1 cellular context compared by ENCODE assay signal in the genomic region with DNA sequence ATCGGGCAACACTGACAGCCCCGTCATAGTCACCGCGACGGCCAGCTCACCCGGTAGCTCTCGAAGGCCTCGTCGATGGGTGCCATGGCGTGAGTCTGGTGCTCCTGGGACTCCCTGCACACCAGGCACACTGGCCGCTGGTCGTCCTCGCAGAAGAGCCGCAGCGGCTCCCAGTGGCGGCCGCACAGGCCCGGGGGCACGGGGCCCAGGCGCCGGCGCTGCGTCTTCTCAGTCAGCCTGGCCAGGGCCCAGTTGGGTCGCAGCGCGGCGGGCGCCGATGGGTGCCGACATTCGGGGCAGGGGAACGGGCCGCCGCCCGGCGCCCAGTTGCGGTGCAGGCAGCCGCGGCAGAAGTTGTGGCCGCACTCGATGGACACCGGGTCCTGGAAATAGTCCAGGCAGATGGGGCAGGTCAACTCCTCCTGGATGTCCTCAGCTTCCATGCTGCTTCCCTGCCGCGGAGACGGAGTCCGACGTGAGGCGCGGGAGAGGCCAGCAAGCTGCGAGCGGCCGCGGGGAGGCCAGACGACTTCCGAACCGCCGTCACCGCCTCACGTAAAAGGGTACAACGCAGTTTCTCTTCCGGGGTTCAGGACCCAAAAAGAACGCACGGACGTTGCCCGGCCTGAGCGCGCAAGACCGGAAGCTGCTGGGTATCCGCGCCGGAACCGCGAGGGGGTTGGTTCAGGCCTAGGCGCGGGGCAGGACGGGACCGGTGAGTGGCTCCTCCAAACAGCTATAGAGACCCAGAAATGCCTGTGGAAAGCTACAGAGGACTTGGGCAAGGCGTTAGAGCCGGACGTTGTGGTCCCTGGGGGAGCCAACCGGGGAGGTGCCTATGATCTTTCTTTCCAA.
TF ChIP-seq lines count a peak whose summit lies in the region.

A gene with protein sequence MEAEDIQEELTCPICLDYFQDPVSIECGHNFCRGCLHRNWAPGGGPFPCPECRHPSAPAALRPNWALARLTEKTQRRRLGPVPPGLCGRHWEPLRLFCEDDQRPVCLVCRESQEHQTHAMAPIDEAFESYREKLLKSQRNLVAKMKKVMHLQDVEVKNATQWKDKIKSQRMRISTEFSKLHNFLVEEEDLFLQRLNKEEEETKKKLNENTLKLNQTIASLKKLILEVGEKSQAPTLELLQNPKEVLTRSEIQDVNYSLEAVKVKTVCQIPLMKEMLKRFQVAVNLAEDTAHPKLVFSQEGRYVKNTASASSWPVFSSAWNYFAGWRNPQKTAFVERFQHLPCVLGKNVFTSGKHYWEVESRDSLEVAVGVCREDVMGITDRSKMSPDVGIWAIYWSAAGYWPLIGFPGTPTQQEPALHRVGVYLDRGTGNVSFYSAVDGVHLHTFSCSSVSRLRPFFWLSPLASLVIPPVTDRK (minus strand): TSS at position 572 of the 855 bp plus-strand sequence. CDS start 129 bp downstream, at position 443.

TF ChIP-seq in HEK293, 187 proteins besides CTCF, POLR2A, EP300 and RAD21 (continued from another document):
- TF ChIP-seq, protein P1, sequence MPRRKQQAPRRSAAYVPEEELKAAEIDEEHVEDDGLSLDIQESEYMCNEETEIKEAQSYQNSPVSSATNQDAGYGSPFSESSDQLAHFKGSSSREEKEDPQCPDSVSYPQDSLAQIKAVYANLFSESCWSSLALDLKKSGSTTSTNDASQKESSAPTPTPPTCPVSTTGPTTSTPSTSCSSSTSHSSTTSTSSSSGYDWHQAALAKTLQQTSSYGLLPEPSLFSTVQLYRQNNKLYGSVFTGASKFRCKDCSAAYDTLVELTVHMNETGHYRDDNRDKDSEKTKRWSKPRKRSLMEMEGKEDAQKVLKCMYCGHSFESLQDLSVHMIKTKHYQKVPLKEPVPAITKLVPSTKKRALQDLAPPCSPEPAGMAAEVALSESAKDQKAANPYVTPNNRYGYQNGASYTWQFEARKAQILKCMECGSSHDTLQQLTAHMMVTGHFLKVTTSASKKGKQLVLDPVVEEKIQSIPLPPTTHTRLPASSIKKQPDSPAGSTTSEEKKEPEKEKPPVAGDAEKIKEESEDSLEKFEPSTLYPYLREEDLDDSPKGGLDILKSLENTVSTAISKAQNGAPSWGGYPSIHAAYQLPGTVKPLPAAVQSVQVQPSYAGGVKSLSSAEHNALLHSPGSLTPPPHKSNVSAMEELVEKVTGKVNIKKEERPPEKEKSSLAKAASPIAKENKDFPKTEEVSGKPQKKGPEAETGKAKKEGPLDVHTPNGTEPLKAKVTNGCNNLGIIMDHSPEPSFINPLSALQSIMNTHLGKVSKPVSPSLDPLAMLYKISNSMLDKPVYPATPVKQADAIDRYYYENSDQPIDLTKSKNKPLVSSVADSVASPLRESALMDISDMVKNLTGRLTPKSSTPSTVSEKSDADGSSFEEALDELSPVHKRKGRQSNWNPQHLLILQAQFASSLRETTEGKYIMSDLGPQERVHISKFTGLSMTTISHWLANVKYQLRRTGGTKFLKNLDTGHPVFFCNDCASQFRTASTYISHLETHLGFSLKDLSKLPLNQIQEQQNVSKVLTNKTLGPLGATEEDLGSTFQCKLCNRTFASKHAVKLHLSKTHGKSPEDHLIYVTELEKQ (tag by site-specific recombination; IDR thresholded peaks at IDR 0.05; ENCODE audit: borderline replicate concordance): no peak
- TF ChIP-seq, protein P2, sequence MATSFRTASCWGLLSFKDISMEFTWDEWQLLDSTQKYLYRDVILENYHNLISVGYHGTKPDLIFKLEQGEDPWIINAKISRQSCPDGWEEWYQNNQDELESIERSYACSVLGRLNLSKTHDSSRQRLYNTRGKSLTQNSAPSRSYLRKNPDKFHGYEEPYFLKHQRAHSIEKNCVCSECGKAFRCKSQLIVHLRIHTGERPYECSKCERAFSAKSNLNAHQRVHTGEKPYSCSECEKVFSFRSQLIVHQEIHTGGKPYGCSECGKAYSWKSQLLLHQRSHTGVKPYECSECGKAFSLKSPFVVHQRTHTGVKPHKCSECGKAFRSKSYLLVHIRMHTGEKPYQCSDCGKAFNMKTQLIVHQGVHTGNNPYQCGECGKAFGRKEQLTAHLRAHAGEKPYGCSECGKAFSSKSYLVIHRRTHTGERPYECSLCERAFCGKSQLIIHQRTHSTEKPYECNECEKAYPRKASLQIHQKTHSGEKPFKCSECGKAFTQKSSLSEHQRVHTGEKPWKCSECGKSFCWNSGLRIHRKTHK (tag by site-specific recombination; IDR thresholded peaks at IDR 0.05): no peak
- TF ChIP-seq ZNF529 (tag by site-specific recombination; IDR thresholded peaks at IDR 0.05; ENCODE audit: insufficient replicate concordance): no peak
- TF ChIP-seq MYNN (tag by site-specific recombination; IDR thresholded peaks at IDR 0.05; ENCODE audit: borderline replicate concordance): no peak
- TF ChIP-seq, protein P3, sequence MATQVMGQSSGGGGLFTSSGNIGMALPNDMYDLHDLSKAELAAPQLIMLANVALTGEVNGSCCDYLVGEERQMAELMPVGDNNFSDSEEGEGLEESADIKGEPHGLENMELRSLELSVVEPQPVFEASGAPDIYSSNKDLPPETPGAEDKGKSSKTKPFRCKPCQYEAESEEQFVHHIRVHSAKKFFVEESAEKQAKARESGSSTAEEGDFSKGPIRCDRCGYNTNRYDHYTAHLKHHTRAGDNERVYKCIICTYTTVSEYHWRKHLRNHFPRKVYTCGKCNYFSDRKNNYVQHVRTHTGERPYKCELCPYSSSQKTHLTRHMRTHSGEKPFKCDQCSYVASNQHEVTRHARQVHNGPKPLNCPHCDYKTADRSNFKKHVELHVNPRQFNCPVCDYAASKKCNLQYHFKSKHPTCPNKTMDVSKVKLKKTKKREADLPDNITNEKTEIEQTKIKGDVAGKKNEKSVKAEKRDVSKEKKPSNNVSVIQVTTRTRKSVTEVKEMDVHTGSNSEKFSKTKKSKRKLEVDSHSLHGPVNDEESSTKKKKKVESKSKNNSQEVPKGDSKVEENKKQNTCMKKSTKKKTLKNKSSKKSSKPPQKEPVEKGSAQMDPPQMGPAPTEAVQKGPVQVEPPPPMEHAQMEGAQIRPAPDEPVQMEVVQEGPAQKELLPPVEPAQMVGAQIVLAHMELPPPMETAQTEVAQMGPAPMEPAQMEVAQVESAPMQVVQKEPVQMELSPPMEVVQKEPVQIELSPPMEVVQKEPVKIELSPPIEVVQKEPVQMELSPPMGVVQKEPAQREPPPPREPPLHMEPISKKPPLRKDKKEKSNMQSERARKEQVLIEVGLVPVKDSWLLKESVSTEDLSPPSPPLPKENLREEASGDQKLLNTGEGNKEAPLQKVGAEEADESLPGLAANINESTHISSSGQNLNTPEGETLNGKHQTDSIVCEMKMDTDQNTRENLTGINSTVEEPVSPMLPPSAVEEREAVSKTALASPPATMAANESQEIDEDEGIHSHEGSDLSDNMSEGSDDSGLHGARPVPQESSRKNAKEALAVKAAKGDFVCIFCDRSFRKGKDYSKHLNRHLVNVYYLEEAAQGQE (tag by site-specific recombination; IDR thresholded peaks at IDR 0.05): 0 out of 2 replicates have a peak, but pooled peaks have one; percentile 11
- no peak for TF ChIP-seq ZNF292 (tag by site-specific recombination; IDR thresholded peaks at IDR 0.05; ENCODE audit: borderline replicate concordance, low read depth)
- TF ChIP-seq, protein P4, sequence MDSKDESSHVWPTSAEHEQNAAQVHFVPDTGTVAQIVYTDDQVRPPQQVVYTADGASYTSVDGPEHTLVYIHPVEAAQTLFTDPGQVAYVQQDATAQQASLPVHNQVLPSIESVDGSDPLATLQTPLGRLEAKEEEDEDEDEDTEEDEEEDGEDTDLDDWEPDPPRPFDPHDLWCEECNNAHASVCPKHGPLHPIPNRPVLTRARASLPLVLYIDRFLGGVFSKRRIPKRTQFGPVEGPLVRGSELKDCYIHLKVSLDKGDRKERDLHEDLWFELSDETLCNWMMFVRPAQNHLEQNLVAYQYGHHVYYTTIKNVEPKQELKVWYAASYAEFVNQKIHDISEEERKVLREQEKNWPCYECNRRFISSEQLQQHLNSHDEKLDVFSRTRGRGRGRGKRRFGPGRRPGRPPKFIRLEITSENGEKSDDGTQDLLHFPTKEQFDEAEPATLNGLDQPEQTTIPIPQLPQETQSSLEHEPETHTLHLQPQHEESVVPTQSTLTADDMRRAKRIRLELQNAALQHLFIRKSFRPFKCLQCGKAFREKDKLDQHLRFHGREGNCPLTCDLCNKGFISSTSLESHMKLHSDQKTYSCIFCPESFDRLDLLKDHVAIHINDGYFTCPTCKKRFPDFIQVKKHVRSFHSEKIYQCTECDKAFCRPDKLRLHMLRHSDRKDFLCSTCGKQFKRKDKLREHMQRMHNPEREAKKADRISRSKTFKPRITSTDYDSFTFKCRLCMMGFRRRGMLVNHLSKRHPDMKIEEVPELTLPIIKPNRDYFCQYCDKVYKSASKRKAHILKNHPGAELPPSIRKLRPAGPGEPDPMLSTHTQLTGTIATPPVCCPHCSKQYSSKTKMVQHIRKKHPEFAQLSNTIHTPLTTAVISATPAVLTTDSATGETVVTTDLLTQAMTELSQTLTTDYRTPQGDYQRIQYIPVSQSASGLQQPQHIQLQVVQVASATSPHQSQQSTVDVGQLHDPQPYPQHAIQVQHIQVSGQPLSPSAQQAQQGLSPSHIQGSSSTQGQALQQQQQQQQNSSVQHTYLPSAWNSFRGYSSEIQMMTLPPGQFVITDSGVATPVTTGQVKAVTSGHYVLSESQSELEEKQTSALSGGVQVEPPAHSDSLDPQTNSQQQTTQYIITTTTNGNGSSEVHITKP (tag by site-specific recombination; IDR thresholded peaks at IDR 0.05): peak; percentile 63
- no peak for TF ChIP-seq ZNF664 (tag by site-specific recombination; IDR thresholded peaks at IDR 0.05)
- TF ChIP-seq ZNF677 (tag by site-specific recombination; IDR thresholded peaks at IDR 0.05): no peak; the same call in 1 of the 2 replicates
- TF ChIP-seq, protein P5, sequence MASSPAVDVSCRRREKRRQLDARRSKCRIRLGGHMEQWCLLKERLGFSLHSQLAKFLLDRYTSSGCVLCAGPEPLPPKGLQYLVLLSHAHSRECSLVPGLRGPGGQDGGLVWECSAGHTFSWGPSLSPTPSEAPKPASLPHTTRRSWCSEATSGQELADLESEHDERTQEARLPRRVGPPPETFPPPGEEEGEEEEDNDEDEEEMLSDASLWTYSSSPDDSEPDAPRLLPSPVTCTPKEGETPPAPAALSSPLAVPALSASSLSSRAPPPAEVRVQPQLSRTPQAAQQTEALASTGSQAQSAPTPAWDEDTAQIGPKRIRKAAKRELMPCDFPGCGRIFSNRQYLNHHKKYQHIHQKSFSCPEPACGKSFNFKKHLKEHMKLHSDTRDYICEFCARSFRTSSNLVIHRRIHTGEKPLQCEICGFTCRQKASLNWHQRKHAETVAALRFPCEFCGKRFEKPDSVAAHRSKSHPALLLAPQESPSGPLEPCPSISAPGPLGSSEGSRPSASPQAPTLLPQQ (tag by site-specific recombination; IDR thresholded peaks at IDR 0.05): peak; percentile 65; the same call in 1 of the 2 replicates
- TF ChIP-seq ZNF548 (tag by site-specific recombination; IDR thresholded peaks at IDR 0.05): no peak
- TF ChIP-seq ZBTB1 (tag by site-specific recombination; IDR thresholded peaks at IDR 0.05): no peak
- TF ChIP-seq ZNF830 (tag by site-specific recombination; IDR thresholded peaks at IDR 0.05; ENCODE audit: low read depth): no peak
